In the genomic region with DNA sequence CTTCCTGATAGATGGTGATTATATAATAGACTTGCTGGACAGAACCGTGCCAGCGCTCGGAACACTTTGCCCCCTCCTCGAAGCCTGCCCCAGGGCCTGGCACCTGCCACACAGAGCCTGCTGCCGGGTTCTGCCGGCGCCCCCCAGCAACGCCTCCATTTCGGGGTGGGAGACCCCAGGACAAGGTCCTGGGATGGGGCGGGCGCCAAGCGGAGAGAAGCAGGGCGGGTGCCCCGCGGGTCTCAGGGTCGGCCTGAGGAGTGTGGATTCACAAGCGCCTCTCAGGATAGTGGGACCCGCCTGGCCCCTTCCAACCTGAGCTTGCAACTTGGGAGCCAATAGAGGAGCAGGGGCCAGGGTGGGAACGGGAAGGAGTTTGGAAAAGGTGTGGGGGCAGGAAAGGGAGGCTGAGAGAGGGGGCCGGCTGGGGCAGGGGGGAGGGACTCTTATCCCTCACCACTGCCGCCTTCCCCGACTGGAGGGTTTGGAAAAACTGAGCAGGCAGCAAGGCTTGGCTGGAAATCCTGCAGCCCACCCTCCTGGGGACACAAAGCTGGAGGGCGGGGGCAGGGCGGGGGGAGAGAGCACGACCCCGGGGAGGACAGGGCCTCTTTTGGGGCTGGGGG, we compare ENCODE assay signal across 8 cellular contexts. TPM values are rescaled to one million over a fixed set of nuclear protein-coding genes. Genes with fewer than 3 reads are reported as not detected.
DNase-seq lines count a peak whose midpoint lies in the region; ATAC-seq and TF ChIP-seq lines count a peak whose summit lies in the region.

No MANE protein-coding gene starts in this region.

- no peak overlapping the region for H4K5ac ChIP-seq in IMR-90 (ENCODE audit: low read depth, low read length)

- dilution Hi-C loops in IMR-90 (cut with HindIII; ENCODE audit: low sequenced_read_pairs, unreplicated experiment), result no loop called here

- peak overlapping the region; percentile 80 for H3K4me2 ChIP-seq in IMR-90 (ENCODE audit: low read depth, low read length)

- peak overlapping the region; percentile 88 for H3K27ac ChIP-seq in IMR-90 (ENCODE audit: insufficient read depth, low read length)
- peak overlapping the region; percentile 96 to 100 for H3K27ac ChIP-seq in coronary artery
- H3K27ac ChIP-seq in subcutaneous abdominal adipose tissue (ENCODE audit: low read depth, low read length), result peak overlapping the region; percentile 98

- peak overlapping the region; percentile 78; the same call in 1 of the 2 replicates for H3K4ac ChIP-seq in IMR-90 (ENCODE audit: low read depth, low read length)

- no peaks in the 10 kb centered on the region for H3K9me3 Mint-ChIP-seq in T-helper 1 cell treated with Interleukin-12 subunit alpha and Interleukin-12 subunit beta and Interleukin-4 antibody, amounts not matched to agents 30 μg/mL and 1 μg/mL, for 36 hours

- no TSS peak for BruUV-seq in IMR-90 (replicated peaks; lab: Mats Ljungman, UMichigan)

- peak overlapping the region in 1 of 2 experiments; percentile 67; a peak in 2 of 4 replicates for H4K8ac ChIP-seq in IMR-90 (ENCODE audit: low read depth in 2 of 2, low read length in 2 of 2)

- H3K56ac ChIP-seq in IMR-90 (ENCODE audit: extremely low read depth, insufficient read depth, low read length), result peak overlapping the region; percentile 14; the same call in 1 of the 2 replicates

- no peak for TF ChIP-seq RAD21 in IMR-90 (IDR thresholded peaks at IDR 0.05; ENCODE audit: low read length)

- TF ChIP-seq POLR2A in IMR-90 (IDR thresholded peaks at IDR 0.05; ENCODE audit: low read depth, low read length) (no peak), lower leg skin (IDR thresholded peaks at IDR 0.05) (no peak)

- POLR2A ChIA-PET in IMR-90 (lab: Charles Lee; ENCODE audit: unreplicated experiment), result interaction anchor here (0.8 kb wide), 1 partner anchor 17 kb away, joined by 13 read pairs; no protein-coding TSS in a partner anchor

- peak overlapping the region; percentile 78 for H3K27ac Mint-ChIP-seq in T-helper 1 cell treated with Interleukin-12 subunit alpha and Interleukin-12 subunit beta and Interleukin-4 antibody, amounts not matched to agents 30 μg/mL and 1 μg/mL, for 36 hours

- H4K20me1 ChIP-seq in IMR-90 (ENCODE audit: insufficient read depth, low read length), result peaks cover 11% of the 10 kb centered on the region

- H3K4me3 ChIP-seq in IMR-90 (ENCODE audit: insufficient read depth, low read depth, low read length) (peak overlapping the region; percentile 69), coronary artery (peak overlapping the region; percentile 83), lower leg skin (ENCODE audit: low read depth, poor library complexity, severe bottlenecking) (peak overlapping the region; percentile 56), subcutaneous abdominal adipose tissue (ENCODE audit: low read depth in 1 of 5, low read length in 5 of 5) (peak overlapping the region; percentile 70 to 85 (median 82))

- peak overlapping the region; percentile 97 for H2AFZ ChIP-seq in IMR-90 (replicated peaks; ENCODE audit: low read length, poor library complexity)

- no peaks in the 10 kb centered on the region for H3K9me3 ChIP-seq in IMR-90 (ENCODE audit: control insufficient read depth, insufficient read depth, low read length)
- no peaks in the 10 kb centered on the region for H3K9me3 ChIP-seq in subcutaneous abdominal adipose tissue (ENCODE audit: control insufficient read depth in 5 of 5, low read length in 5 of 5)

- H3K4me1 Mint-ChIP-seq in T-helper 1 cell treated with Interleukin-12 subunit alpha and Interleukin-12 subunit beta and Interleukin-4 antibody, amounts not matched to agents 30 μg/mL and 1 μg/mL, for 36 hours (ENCODE audit: low read depth), result peaks cover 38% of the 10 kb centered on the region

- H3K27me3 ChIP-seq in IMR-90 (ENCODE audit: control insufficient read depth, insufficient read depth, low read length) (no peaks in the 10 kb centered on the region), subcutaneous abdominal adipose tissue (ENCODE audit: control insufficient read depth in 5 of 5, insufficient read depth in 4 of 5, low read length in 5 of 5) (no peaks in the 10 kb centered on the region)

- H2AK5ac ChIP-seq in IMR-90 (ENCODE audit: low read depth, low read length), result peak overlapping the region; percentile 68; the same call in 1 of the 2 replicates

- H3K14ac ChIP-seq in IMR-90 (replicated peaks; ENCODE audit: low read depth, low read length), result no peak overlapping the region

- no peak overlapping the region for H2BK20ac ChIP-seq in IMR-90 (ENCODE audit: low read depth, low read length)

- peaks cover 4% of the 10 kb centered on the region for H3K27me3 Mint-ChIP-seq in T-helper 1 cell treated with Interleukin-12 subunit alpha and Interleukin-12 subunit beta and Interleukin-4 antibody, amounts not matched to agents 30 μg/mL and 1 μg/mL, for 36 hours (ENCODE audit: low read depth)

- in situ Hi-C loops in IMR-90 (cut with MboI; ENCODE audit: low sequenced_read_pairs), result no loop called here

- peak overlapping the region; percentile 96 for H3K4me3 Mint-ChIP-seq in T-helper 1 cell treated with Interleukin-12 subunit alpha and Interleukin-12 subunit beta and Interleukin-4 antibody, amounts not matched to agents 30 μg/mL and 1 μg/mL, for 36 hours

- H4K91ac ChIP-seq in IMR-90 (ENCODE audit: insufficient read depth, low read depth, low read length), result peak overlapping the region; percentile 60

- H2AK9ac ChIP-seq in IMR-90 (replicated peaks; ENCODE audit: low read depth, low read length, poor library complexity), result peak overlapping the region; percentile 68

- H3K36me3 ChIP-seq in IMR-90 (ENCODE audit: control insufficient read depth, insufficient read depth, low read length) (no peaks in the 10 kb centered on the region), subcutaneous abdominal adipose tissue (ENCODE audit: control insufficient read depth in 5 of 5, insufficient read depth in 5 of 5, low read length in 5 of 5) (no peaks in the 10 kb centered on the region)

- no peak overlapping the region; the same call in 1 of the 2 replicates for H3K23ac ChIP-seq in IMR-90 (ENCODE audit: low read depth, low read length)

- whole genome bisulfite sequencing in IMR-90 (ENCODE audit: extremely low coverage in 2 of 2, insufficient read length in 1 of 2), 2 experiments, result 0% methylated on average over 4 of the region's 26 CpGs; no CpG with 5 or more reads in 1 of the 2 experiments
- 1% methylated on average over 14 to 26 of the region's 26 CpGs for WGBS in lower leg skin, 2 donors

- DNase-seq in NCI-H146 (lab: John Stamatoyannopoulos, UW) (peak; percentile 55), NCI-H146 treated with DMSO at 0.1 percent for 48 hours (lab: John Stamatoyannopoulos, UW; ENCODE audit: unreplicated experiment) (no peak), IMR-90 (peak; percentile 41), coronary artery (ENCODE audit: low spot score) (peak; percentile 90), lower leg skin (ENCODE audit: low spot score in 2 of 2) (no peak), HuH-7 (ENCODE audit: low spot score) (no peak)

- H2BK120ac ChIP-seq in IMR-90 (ENCODE audit: low read depth, low read length), result peak overlapping the region; percentile 82

- H3K9ac ChIP-seq in IMR-90 (ENCODE audit: low read depth, low read length) (peak overlapping the region; percentile 75), subcutaneous abdominal adipose tissue (ENCODE audit: low read length in 5 of 5) (peak overlapping the region in 4 of 5 donors; percentile 64 to 79 (median 75))

- no peak overlapping the region; the same call in 1 of the 2 replicates for H3K18ac ChIP-seq in IMR-90 (ENCODE audit: low read depth, low read length)

- peak; percentile 10 for ATAC-seq in IMR-90 (ENCODE audit: low read depth)

- peaks cover 3% of the 10 kb centered on the region for H3K36me3 Mint-ChIP-seq in T-helper 1 cell treated with Interleukin-12 subunit alpha and Interleukin-12 subunit beta and Interleukin-4 antibody, amounts not matched to agents 30 μg/mL and 1 μg/mL, for 36 hours (ENCODE audit: low read depth)

- 0 out of 2 replicates have a peak, but pooled peaks have one; percentile 5 for TF ChIP-seq CTCF in IMR-90 (conservative IDR thresholded peaks at IDR 0.05; ENCODE audit: low read depth, low read length)
- no peak for TF ChIP-seq CTCF in coronary artery (IDR thresholded peaks at IDR 0.05)
- TF ChIP-seq CTCF in lower leg skin (IDR thresholded peaks at IDR 0.05), result no peak

- no peaks in the 10 kb centered on the region for H3K9me1 ChIP-seq in IMR-90 (ENCODE audit: insufficient read depth, low read length)

- H2BK15ac ChIP-seq in IMR-90 (ENCODE audit: low read depth, low read length), result peak overlapping the region; percentile 66; the same call in 1 of the 3 replicates

- intact Hi-C loops in IMR-90 (cut with micrococcal nuclease), result loop anchor here (1.0 kb wide), 4 partner anchors 22 to 270 kb away; a partner anchor contains a TSS
- intact Hi-C loops in lower leg skin (cut with DNase I; ENCODE audit: low total_unique reads), result no loop called here

- peak overlapping the region; percentile 70 for H2BK5ac ChIP-seq in IMR-90 (ENCODE audit: low read depth, low read length, poor library complexity, severe bottlenecking)

- H3K4me1 ChIP-seq in IMR-90 (ENCODE audit: control insufficient read depth, insufficient read depth, low read length), result peaks cover 5% of the 10 kb centered on the region; the same call in 1 of the 2 replicates
- peaks cover 3 to 63% (median 43%) of the 10 kb centered on the region in 5 donors for H3K4me1 ChIP-seq in subcutaneous abdominal adipose tissue (ENCODE audit: control insufficient read depth in 5 of 5, insufficient read depth in 5 of 5, low read length in 5 of 5)

- H3K79me1 ChIP-seq in IMR-90 (ENCODE audit: low read depth in 1 of 2, low read length in 2 of 2), result peaks cover 0 to 24% of the 10 kb centered on the region in 2 experiments; a peak in 2 of 4 replicates

- CTCF ChIA-PET in IMR-90 (lab: Yijun Ruan, JAX), result interaction anchor here (1.1 to 1.4 kb wide), 4 partner anchors 8 to 19 kb away, joined by 3 to 15 read pairs (median 3); no protein-coding TSS in a partner anchor

RNA-seq across cellular contexts. Expression of a gene that starts 3.3 kb away (rescaled TPM):
- total RNA-seq in IMR-90 (2012; rRNA removed) (1.7 and 2.3 TPM in 2 replicates), lower leg skin (10 to 100 TPM; 34.5 to 59.4 (median 45.8) TPM)
- polyA plus RNA-seq in IMR-90 (2012; rRNA removed), result 17.0 and 21.5 TPM in 2 replicates
- polyA plus RNA-seq in IMR-90 (2012; cell fraction: cytosol; rRNA removed), result 11.8 and 20.1 TPM in 2 replicates
- 30.5 and 55.8 TPM in 2 replicates for polyA plus RNA-seq in IMR-90 (2012; cell fraction: nucleus; rRNA removed; ENCODE audit: low replicate concordance)

RNA-seq across cellular contexts. Expression of a gene that starts 27.1 kb away (rescaled TPM):
- total RNA-seq in IMR-90 (2012; rRNA removed) (not detected in 2 replicates), lower leg skin (not detected)
- 0.26 and 0.39 TPM in 2 replicates for polyA plus RNA-seq in IMR-90 (2012; rRNA removed)
- polyA plus RNA-seq in IMR-90 (2012; cell fraction: cytosol; rRNA removed), result 0.47 TPM in 1 of 2 replicates, not detected in the other
- polyA plus RNA-seq in IMR-90 (2012; cell fraction: nucleus; rRNA removed; ENCODE audit: low replicate concordance), result 0.24 and 0.25 TPM in 2 replicates

RNA-seq across cellular contexts. Expression of a gene that starts 42.6 kb away (rescaled TPM):
- not detected in 2 replicates for total RNA-seq in IMR-90 (2012; rRNA removed)
- polyA plus RNA-seq in IMR-90 (2012; rRNA removed), result not detected in 2 replicates
- not detected in 2 replicates for polyA plus RNA-seq in IMR-90 (2012; cell fraction: cytosol; rRNA removed)
- polyA plus RNA-seq in IMR-90 (2012; cell fraction: nucleus; rRNA removed; ENCODE audit: low replicate concordance), result not detected in 2 replicates
- not detected for total RNA-seq in lower leg skin

RNA-seq across cellular contexts. Expression of a gene that starts 45.3 kb away (rescaled TPM):
- total RNA-seq in IMR-90 (2012; rRNA removed) (not detected in 2 replicates), lower leg skin (not detected)
- not detected in 2 replicates for polyA plus RNA-seq in IMR-90 (2012; rRNA removed)
- not detected in 2 replicates for polyA plus RNA-seq in IMR-90 (2012; cell fraction: cytosol; rRNA removed)
- 0.02 TPM in 1 of 2 replicates, not detected in the other for polyA plus RNA-seq in IMR-90 (2012; cell fraction: nucleus; rRNA removed; ENCODE audit: low replicate concordance)

Comparison
In these comparisons a context has a peak if more than half of its experiments do, and no peak if none do; other contexts are left out.
1. DNase-seq: peak in NCI-H146 (single experiment), IMR-90 (single experiment) and coronary artery (single experiment); none in NCI-H146 treated with DMSO at 0.1 percent for 48 hours (single experiment), lower leg skin (0 of 2) and HuH-7 (single experiment).
2. RNA of a gene that starts 3.3 kb away (total RNA-seq): 34.5 to 59.4 TPM in lower leg skin; 1.7 to 2.3 TPM in IMR-90; every median in the first group is over 10 times any median in the second.
3. Peak in every context shown above with its lines, with median percentiles within 50 percentile points of each other: H3K27ac ChIP-seq and H3K4me3 ChIP-seq.